Comparison of ENCODE assay signal across 27 cellular contexts in the genomic region with DNA sequence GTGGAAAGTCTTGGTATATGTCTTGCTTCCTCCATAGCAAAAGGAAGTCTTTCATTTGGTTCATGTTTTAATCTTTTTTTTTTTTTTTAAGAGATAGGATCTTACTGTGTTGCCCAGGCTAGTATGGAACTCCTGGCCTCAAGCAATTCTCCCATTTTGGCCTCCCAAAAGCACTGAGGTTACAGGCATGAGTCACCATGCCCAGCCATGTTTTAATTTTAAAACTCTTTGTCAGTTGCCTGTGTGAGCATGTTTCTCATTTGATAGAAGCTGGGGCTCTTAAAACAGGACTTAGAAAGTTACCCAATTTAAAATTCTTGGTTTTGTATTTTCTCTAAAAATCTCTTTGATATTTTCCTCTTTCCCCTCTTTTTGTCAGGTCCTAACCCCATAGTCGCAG. TPM values are rescaled to one million over a fixed set of nuclear protein-coding genes. Genes with fewer than 3 reads are reported as not detected.
DNase-seq lines count a peak whose midpoint lies in the region; FAIRE-seq and TF ChIP-seq lines count a peak whose summit lies in the region.
"Had no signal": no experiment of that assay in that cellular context is flagged by ENCODE, and none has a peak within 500 bp of the region (broad histone marks: within the 10 kb centered on the region; RNA-seq: fewer than 3 reads in every experiment).

No MANE protein-coding gene starts in this region.

- peaks cover 19% of the 10 kb centered on the region for H3K36me3 Mint-ChIP-seq in nephron progenitor cell (ENCODE audit: low read depth)
- H3K36me3 Mint-ChIP-seq: activated naive CD4-positive, alpha-beta T cell treated with anti-CD3 and anti-CD28 coated beads, Interleukin-2, amount 10 ng/mL, durations not matched to agents 7 days and 5 days had no signal

- H2BK120ac ChIP-seq in mesenchymal stem cell (ENCODE audit: low read depth, low read length): no peak overlapping the region

- H3K27ac Mint-ChIP-seq in nephron progenitor cell: no peak overlapping the region
- H3K27ac Mint-ChIP-seq: activated naive CD4-positive, alpha-beta T cell treated with anti-CD3 and anti-CD28 coated beads, Interleukin-2, amount 10 ng/mL, durations not matched to agents 7 days and 5 days; mesothelial cell of epicardium; naive thymus-derived CD4-positive, alpha-beta T cell; T-helper 17 cell had no signal

- H3K4me1 Mint-ChIP-seq in nephron progenitor cell: no peaks in the 10 kb centered on the region

- no peaks in the 10 kb centered on the region for H3K4me1 ChIP-seq in mesenchymal stem cell (ENCODE audit: control insufficient read depth, insufficient read depth, low read depth, low read length)
- H3K4me1 ChIP-seq: sigmoid colon, transverse colon had no signal

- H4K91ac ChIP-seq in mesenchymal stem cell (ENCODE audit: low read length): no peak overlapping the region

- H3K27me3 ChIP-seq in bronchial epithelial cell (ENCODE audit: control insufficient read depth, insufficient read depth, low read length): no peaks in the 10 kb centered on the region
- H3K27me3 ChIP-seq in mesenchymal stem cell (ENCODE audit: control insufficient read depth in 1 of 2, insufficient read depth in 1 of 2, low read length in 2 of 2): no peaks in the 10 kb centered on the region
- H3K27me3 ChIP-seq: brain microvascular endothelial cell, dorsolateral prefrontal cortex, sigmoid colon, transverse colon had no signal

- TF ChIP-seq POLR2A in GM12892 (IDR thresholded peaks at IDR 0.05; ENCODE audit: low read depth, low read length): no peak

- no peak overlapping the region for H2AFZ ChIP-seq in mesenchymal stem cell (ENCODE audit: low read depth, low read length)

- no peak overlapping the region for H2BK5ac ChIP-seq in mesenchymal stem cell (ENCODE audit: low read depth, low read length, poor library complexity, severe bottlenecking)

- no peak overlapping the region for H3K4me2 ChIP-seq in mesenchymal stem cell (ENCODE audit: low read length, poor library complexity, severe bottlenecking)

- H3K14ac ChIP-seq in mesenchymal stem cell (ENCODE audit: low read length in 2 of 2): no peak overlapping the region

- TF ChIP-seq CTCF in bronchial epithelial cell (IDR thresholded peaks at IDR 0.05; ENCODE audit: insufficient read depth, low read length, severe bottlenecking) (no peak), nephron progenitor cell (IDR thresholded peaks at IDR 0.05) (no peak)

- H3K23ac ChIP-seq in mesenchymal stem cell (ENCODE audit: low read length in 2 of 2): no peak overlapping the region

- DNase-seq in Daoy (ENCODE audit: low read depth): peak; percentile 9
- DNase-seq in M059J (ENCODE audit: low read depth): peak; percentile 51
- DNase-seq in bronchial epithelial cell (ENCODE audit: low read depth): peak; percentile 41
- no peak for DNase-seq in mesenchymal stem cell
- DNase-seq in AG08396 (ENCODE audit: low spot score): no peak
- DNase-seq in nephron progenitor cell: no peak
- DNase-seq in epidermal melanocyte (ENCODE audit: insufficient read length, low spot score): no peak
- DNase-seq in GM12892 (ENCODE audit: insufficient read length): no peak
- DNase-seq: activated CD4-positive, alpha-beta T cell treated with anti-CD3 and anti-CD28 coated beads, Interleukin-2, amount 50 U/mL, for 48 hours; activated CD4-positive, CD25-positive, alpha-beta regulatory T cell treated with anti-CD3 and anti-CD28 coated beads, Interleukin-2, amount 50 U/mL, for 72 hours; activated CD8-positive, alpha-beta memory T cell treated with anti-CD3 and anti-CD28 coated beads, Interleukin-2, amount 50 U/mL, for 48 hours; activated naive CD4-positive, alpha-beta T cell treated with anti-CD3 and anti-CD28 coated beads, Interleukin-2, amount 10 ng/mL, durations not matched to agents 7 days and 5 days; brain microvascular endothelial cell; dorsolateral prefrontal cortex; head of caudate nucleus; kidney; naive thymus-derived CD4-positive, alpha-beta T cell; NCI-H1694; NCI-H446 treated with DMSO at 0.1 percent for 48 hours; NCI-H774; nucleus accumbens; sigmoid colon; stimulated activated CD4-positive, alpha-beta T cell treated with anti-CD3 and anti-CD28 coated beads, Interleukin-15, amount 100 ng/mL, for 24 hours; stimulated activated CD4-positive, alpha-beta T cell treated with anti-CD3 and anti-CD28 coated beads, Interleukin-4, amount 100 ng/mL, for 4 hours; T-helper 17 cell; transverse colon had no signal

- no peaks in the 10 kb centered on the region for H3K27me3 Mint-ChIP-seq in nephron progenitor cell (ENCODE audit: low read depth, poor library complexity)
- H3K27me3 Mint-ChIP-seq: activated naive CD4-positive, alpha-beta T cell treated with anti-CD3 and anti-CD28 coated beads, Interleukin-2, amount 10 ng/mL, durations not matched to agents 7 days and 5 days; naive thymus-derived CD4-positive, alpha-beta T cell; T-helper 17 cell had no signal

- H2BK15ac ChIP-seq in mesenchymal stem cell (ENCODE audit: low read depth, poor library complexity, severe bottlenecking): no peak overlapping the region

- H3K36me3 ChIP-seq in bronchial epithelial cell (ENCODE audit: control insufficient read depth, insufficient read depth, low read length) (peaks cover 5% of the 10 kb centered on the region), mesenchymal stem cell (ENCODE audit: control insufficient read depth in 1 of 2, insufficient read depth in 2 of 2, low read depth in 1 of 2, low read length in 2 of 2) (peaks cover 3 to 76% of the 10 kb centered on the region in 2 experiments)
- H3K36me3 ChIP-seq: transverse colon had no signal

- H3K18ac ChIP-seq in mesenchymal stem cell (ENCODE audit: low read depth in 1 of 2, low read length in 2 of 2): no peak overlapping the region

- no peak overlapping the region for H3K4ac ChIP-seq in mesenchymal stem cell (ENCODE audit: low read depth in 1 of 2, low read length in 2 of 2)

- no peaks in the 10 kb centered on the region for H3K9me3 ChIP-seq in mesenchymal stem cell (ENCODE audit: control insufficient read depth, low read length)
- H3K9me3 ChIP-seq: sigmoid colon, transverse colon had no signal

- no peak overlapping the region for H3K4me3 ChIP-seq in bronchial epithelial cell (ENCODE audit: low read depth, low read length)
- no peak overlapping the region for H3K4me3 ChIP-seq in mesenchymal stem cell (ENCODE audit: insufficient read depth in 1 of 2, low read depth in 1 of 2, low read length in 2 of 2)
- H3K4me3 ChIP-seq: dorsolateral prefrontal cortex, sigmoid colon, transverse colon had no signal

- WGBS in mesenchymal stem cell: 94% methylated on average over 1 of the region's 1 CpG

- H2AK5ac ChIP-seq in mesenchymal stem cell (ENCODE audit: low read length, severe bottlenecking): no peak overlapping the region

- no peak overlapping the region for H3K4me3 Mint-ChIP-seq in nephron progenitor cell
- H3K4me3 Mint-ChIP-seq: activated naive CD4-positive, alpha-beta T cell treated with anti-CD3 and anti-CD28 coated beads, Interleukin-2, amount 10 ng/mL, durations not matched to agents 7 days and 5 days; mesothelial cell of epicardium; naive thymus-derived CD4-positive, alpha-beta T cell; T-helper 17 cell had no signal

- FAIRE-seq in bronchial epithelial cell (lab: Jason Lieb, UNC): no peak
- no peak for FAIRE-seq in GM12892 (lab: Jason Lieb, UNC)

- H3K27ac ChIP-seq in mesenchymal stem cell (ENCODE audit: low read length, poor library complexity, severe bottlenecking): no peak overlapping the region
- H3K27ac ChIP-seq: sigmoid colon, transverse colon had no signal

- H2BK12ac ChIP-seq in mesenchymal stem cell (ENCODE audit: low read length in 2 of 2): no peak overlapping the region

- H3K9me3 Mint-ChIP-seq in nephron progenitor cell: no peaks in the 10 kb centered on the region
- H3K9me3 Mint-ChIP-seq: activated naive CD4-positive, alpha-beta T cell treated with anti-CD3 and anti-CD28 coated beads, Interleukin-2, amount 10 ng/mL, durations not matched to agents 7 days and 5 days; mesothelial cell of epicardium; naive thymus-derived CD4-positive, alpha-beta T cell had no signal

- no peaks in the 10 kb centered on the region for H3K79me1 ChIP-seq in mesenchymal stem cell (replicated peaks; ENCODE audit: low read length, poor library complexity, severe bottlenecking)

- peak overlapping the region; percentile 39 for H3K9ac ChIP-seq in mesenchymal stem cell (ENCODE audit: low read length)

- H4K8ac ChIP-seq in mesenchymal stem cell (ENCODE audit: low read length): no peak overlapping the region

RNA-seq across cellular contexts. Expression of a gene that starts 45.0 kb away (rescaled TPM):
- 1.8 TPM in 1 of 2 replicates, not detected in the other for total RNA-seq in Daoy (2014; rRNA removed; shearing (Covaris generic))
- 1.2 TPM in 1 of 2 replicates, not detected in the other for total RNA-seq in M059J (2014; rRNA removed; shearing (Covaris generic))
- 0.51 and 0.53 TPM in 2 replicates for total RNA-seq in bronchial epithelial cell
- polyA plus RNA-seq in mesenchymal stem cell (2013, experiment 1 of 2): 0.55 TPM
- polyA plus RNA-seq in mesenchymal stem cell (2013, experiment 2 of 2): 0.56 TPM
- 0.59 TPM for polyA plus RNA-seq in GM12892 (2012; ENCODE audit: missing spikeins)
- total RNA-seq: T-helper 17 cell had no signal
- polyA plus RNA-seq: naive thymus-derived CD4-positive, alpha-beta T cell had no signal

RNA-seq across cellular contexts. Expression of a gene that starts 59.4 kb away (rescaled TPM):
- total RNA-seq in Daoy (2014; rRNA removed; shearing (Covaris generic)): 115 and 149 TPM in 2 replicates
- 66.7 and 97.6 TPM in 2 replicates for total RNA-seq in M059J (2014; rRNA removed; shearing (Covaris generic))
- total RNA-seq in bronchial epithelial cell: 57.2 and 69.8 TPM in 2 replicates
- polyA plus RNA-seq in mesenchymal stem cell (2013, experiment 1 of 2): 40.2 TPM
- polyA plus RNA-seq in mesenchymal stem cell (2013, experiment 2 of 2): 42.8 TPM
- polyA plus RNA-seq in GM12892 (2012; ENCODE audit: missing spikeins): 58.3 TPM

Comparison
In these comparisons a context has a peak if more than half of its experiments do, and no peak if none do; other contexts are left out.
1. DNase-seq: peak in Daoy (single experiment), M059J (single experiment) and bronchial epithelial cell (single experiment); none in mesenchymal stem cell (single experiment), AG08396 (single experiment), nephron progenitor cell (single experiment), epidermal melanocyte (single experiment) and GM12892 (single experiment).